ENCODE assay signal across 1 cellular context in the genomic region with DNA sequence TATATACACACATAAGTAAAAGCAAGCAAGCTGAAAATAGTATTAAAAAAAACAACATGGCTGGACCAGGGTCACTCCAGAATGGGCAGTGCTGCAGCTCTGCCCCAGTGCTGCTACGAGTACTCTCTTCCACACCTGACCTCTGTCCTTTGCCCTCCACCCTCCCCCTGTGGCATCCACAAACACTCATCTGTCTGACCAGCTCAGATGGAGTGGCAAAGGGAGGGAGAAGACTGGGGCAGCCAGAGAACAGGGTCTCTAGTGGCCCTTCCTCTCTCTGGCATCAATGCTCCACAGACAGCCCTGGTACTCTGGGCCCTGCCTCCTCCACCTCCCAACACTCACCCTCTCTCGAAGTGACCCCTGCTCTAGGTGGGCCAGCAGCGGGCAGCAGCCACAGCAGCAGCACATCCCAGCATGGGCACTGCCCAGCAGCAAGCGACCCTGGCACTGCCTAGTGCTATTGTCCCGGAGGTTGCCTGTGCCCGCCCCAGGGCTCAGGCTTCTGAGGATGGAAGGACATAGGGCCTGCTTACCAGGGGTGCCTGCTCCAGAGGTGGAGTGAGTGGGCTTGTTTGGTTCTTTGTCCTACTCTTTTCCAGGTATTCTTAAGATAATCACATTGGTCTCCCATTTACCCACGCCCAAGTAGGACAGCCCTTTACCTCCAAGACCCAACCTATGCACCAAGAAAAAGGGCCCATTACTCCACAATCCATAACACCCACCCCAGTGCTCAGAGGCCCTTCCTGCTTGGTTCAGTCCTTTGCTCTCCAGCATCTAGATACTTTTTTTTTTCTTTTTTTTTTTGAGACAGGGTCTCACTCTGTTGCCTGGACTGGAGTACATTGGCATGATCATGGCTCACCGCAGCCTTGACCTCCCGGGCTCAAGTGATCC.
TF ChIP-seq lines count a peak whose summit lies in the region.

No MANE protein-coding gene starts in this region.

TF ChIP-seq in GM23338, 12 proteins besides CTCF, POLR2A, EP300 and RAD21 (continued from another document):
- no peak for TF ChIP-seq ZNF462 (CRISPR knock-in tag; IDR thresholded peaks at IDR 0.05)
